Comparison of ENCODE assay signal across 9 cellular contexts in the genomic region with DNA sequence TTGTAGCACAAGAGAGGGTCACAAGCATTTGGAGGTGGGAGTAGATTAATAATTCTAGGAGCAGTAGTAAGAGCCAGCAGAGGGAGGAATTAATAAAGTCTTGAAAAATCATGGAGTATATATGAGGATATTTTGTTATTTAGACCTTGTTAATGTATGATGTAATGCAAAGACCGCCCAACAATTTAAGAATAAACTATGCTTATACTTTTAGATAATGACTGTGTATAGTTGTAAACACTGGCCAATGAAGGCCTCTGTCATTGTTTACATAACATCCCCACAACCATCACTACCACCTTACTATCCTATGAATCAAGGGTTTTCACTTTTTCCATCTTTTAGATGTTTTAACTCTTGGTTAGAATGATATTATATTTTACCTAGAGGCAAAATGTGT. TPM values are rescaled to one million over a fixed set of nuclear protein-coding genes. Genes with fewer than 3 reads are reported as not detected.
"Had no signal": no experiment of that assay in that cellular context is flagged by ENCODE, and none has a peak within 500 bp of the region (broad histone marks: within the 10 kb centered on the region; RNA-seq: fewer than 3 reads in every experiment).

No MANE protein-coding gene starts in this region.

- H3K9ac ChIP-seq: KMS-11 had no signal

- H3K4me2 ChIP-seq: KMS-11 had no signal

- DNase-seq: Karpas-422, KBM-7, KG1 had no signal

- ATAC-seq: K562 had no signal

- H3K4me3 ChIP-seq: K562 had no signal

- FAIRE-seq: HTR-8/SVneo, K562 had no signal

- H3K27ac ChIP-seq: HL-60, KMS-11 had no signal

RNA-seq across cellular contexts. Expression of gene OSR1, which starts 37.6 kb away (rescaled TPM):
- total RNA-seq: HT1080, K562 had no signal
- polyA plus RNA-seq: IgD-negative memory B cell, K562 had no signal
